In the genomic region with DNA sequence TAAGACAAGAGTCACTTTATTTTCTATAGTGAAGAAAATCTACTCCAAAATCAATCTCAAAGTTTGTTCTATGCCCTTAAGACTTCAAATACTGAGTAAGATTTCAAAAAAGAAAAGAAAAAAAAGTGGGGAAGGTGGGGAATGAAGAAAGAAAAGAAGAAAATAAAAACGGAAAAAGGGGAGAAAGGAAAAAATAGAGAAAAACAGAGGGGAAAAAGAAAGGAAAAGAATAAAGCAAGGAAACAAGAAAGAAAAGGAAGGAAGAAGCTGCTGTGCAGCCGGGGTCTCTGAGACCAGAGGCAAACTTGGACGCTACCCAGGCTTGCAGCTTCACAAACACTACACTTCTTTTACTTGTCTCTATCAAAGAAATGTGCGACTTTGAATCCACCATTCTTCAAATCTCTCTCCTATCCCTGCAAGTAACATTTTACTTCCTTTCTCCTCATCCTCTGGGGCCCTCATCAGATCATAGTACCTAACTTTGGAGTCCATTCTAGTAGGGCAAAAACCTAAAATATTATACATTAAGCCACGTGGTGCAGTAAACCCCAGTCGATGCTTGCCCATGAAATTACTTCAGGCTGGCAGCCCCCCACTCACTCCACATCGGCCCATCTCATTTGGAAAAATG, we compare ENCODE assay signal across 10 cellular contexts.
DNase-seq lines count a peak whose midpoint lies in the region; TF ChIP-seq lines count a peak whose summit lies in the region.
"Had no signal": no experiment of that assay in that cellular context is flagged by ENCODE, and none has a peak within 500 bp of the region (broad histone marks: within the 10 kb centered on the region; RNA-seq: fewer than 3 reads in every experiment).

No MANE protein-coding gene starts in this region.

- H3K9me3 ChIP-seq in Caco-2 (no peaks in the 10 kb centered on the region), OCI-LY7 (ENCODE audit: low read length) (no peaks in the 10 kb centered on the region), neuron (ENCODE audit: low read length) (no peaks in the 10 kb centered on the region), vagina (no peaks in the 10 kb centered on the region)
- H3K9me3 ChIP-seq in effector memory CD4-positive, alpha-beta T cell (ENCODE audit: control insufficient read depth, low read length) = no peaks in the 10 kb centered on the region

- peaks cover 13% of the 10 kb centered on the region for H4K20me1 ChIP-seq in OCI-LY7 (ENCODE audit: insufficient read depth, low read length)

- H3K36me3 Mint-ChIP-seq in Caco-2 (ENCODE audit: insufficient read depth, unreplicated experiment) = peaks cover 5% of the 10 kb centered on the region

- H3K4me1 Mint-ChIP-seq in Caco-2 (ENCODE audit: low read depth, unreplicated experiment) = peaks cover 36% of the 10 kb centered on the region

- peak overlapping the region; percentile 37; the same call in 1 of the 2 replicates for H3K4me2 ChIP-seq in OCI-LY7 (ENCODE audit: low read length)

- H3K27ac ChIP-seq in OCI-LY7 (ENCODE audit: low read depth, low read length, poor library complexity, severe bottlenecking) = no peak overlapping the region
- H3K27ac ChIP-seq in effector memory CD4-positive, alpha-beta T cell (ENCODE audit: insufficient read depth, low read length, poor library complexity, severe bottlenecking) = peak overlapping the region; percentile 43
- H3K27ac ChIP-seq in RWPE1 = no peak overlapping the region
- H3K27ac ChIP-seq in vagina = no peak overlapping the region
- H3K27ac ChIP-seq: epithelial cell of prostate had no signal

- BruUV-seq in Caco-2 (replicated peaks; lab: Mats Ljungman, UMichigan) = no TSS peak
- BruUV-seq in OCI-LY7 (replicated peaks; lab: Mats Ljungman, UMichigan) = no TSS peak

- H3K4me3 Mint-ChIP-seq in Caco-2 (ENCODE audit: unreplicated experiment) = peak overlapping the region; percentile 93

- H3K27me3 ChIP-seq in Caco-2 (replicated peaks; ENCODE audit: control insufficient read depth, insufficient read depth, low read length) (no peaks in the 10 kb centered on the region), neuron (ENCODE audit: insufficient read depth, low read length) (no peaks in the 10 kb centered on the region), vagina (no peaks in the 10 kb centered on the region)
- H3K27me3 ChIP-seq in effector memory CD4-positive, alpha-beta T cell (replicated peaks; ENCODE audit: control insufficient read depth, insufficient read depth, low read length, poor library complexity, severe bottlenecking) = no peaks in the 10 kb centered on the region

- CTCF ChIA-PET in Caco-2 (lab: Charles Lee) = interaction anchor here (1.7 kb wide), 1 partner anchor 349 kb away, joined by 4 read pairs; no protein-coding TSS in a partner anchor
- CTCF ChIA-PET in OCI-LY7 (lab: Charles Lee; ENCODE audit: unreplicated experiment) = no interaction called here
- CTCF ChIA-PET in RWPE1 (lab: Yijun Ruan, JAX) = no interaction called here

- H3K27me3 Mint-ChIP-seq in Caco-2 (ENCODE audit: insufficient read depth, unreplicated experiment) = no peaks in the 10 kb centered on the region

- TF ChIP-seq CTCF in Caco-2 (IDR thresholded peaks at IDR 0.05; ENCODE audit: insufficient read depth in 1 of 2, low read depth in 1 of 2, low read length in 1 of 2, severe bottlenecking in 1 of 2, unreplicated experiment in 1 of 2) = no peak
- no peak for TF ChIP-seq CTCF in OCI-LY7 (conservative IDR thresholded peaks at IDR 0.05; ENCODE audit: low read length)
- no peak for TF ChIP-seq CTCF in RWPE1 (conservative IDR thresholded peaks at IDR 0.05; ENCODE audit: low read depth)
- TF ChIP-seq CTCF in vagina (IDR thresholded peaks at IDR 0.05) = no peak

- peak overlapping the region; percentile 91 for H3K27ac Mint-ChIP-seq in Caco-2 (ENCODE audit: unreplicated experiment)

- no peaks in the 10 kb centered on the region for H3K9me2 ChIP-seq in OCI-LY7 (ENCODE audit: insufficient read depth, low read length)

- no peak overlapping the region for H2AFZ ChIP-seq in OCI-LY7 (ENCODE audit: low read length)
- H2AFZ ChIP-seq in neuron (ENCODE audit: low read depth, low read length) = no peak overlapping the region

- H3K4me3 ChIP-seq in Caco-2 (ENCODE audit: low read depth, low read length) (peak overlapping the region; percentile 47), OCI-LY7 (ENCODE audit: low read depth, low read length, poor library complexity, severe bottlenecking) (no peak overlapping the region), neuron (ENCODE audit: low read length) (peak overlapping the region; percentile 54), vagina (no peak overlapping the region)
- H3K4me3 ChIP-seq in effector memory CD4-positive, alpha-beta T cell (ENCODE audit: insufficient read depth, low read depth, low read length, poor library complexity, severe bottlenecking) = peak overlapping the region; percentile 44

- H3K9me3 Mint-ChIP-seq in Caco-2 (ENCODE audit: unreplicated experiment) = no peaks in the 10 kb centered on the region

- H3K36me3 ChIP-seq in Caco-2 (ENCODE audit: control insufficient read depth, insufficient read depth, low read length) (no peaks in the 10 kb centered on the region), OCI-LY7 (ENCODE audit: insufficient read depth, low read length) (no peaks in the 10 kb centered on the region), neuron (ENCODE audit: insufficient read depth, low read length) (no peaks in the 10 kb centered on the region), vagina (no peaks in the 10 kb centered on the region)
- H3K36me3 ChIP-seq in effector memory CD4-positive, alpha-beta T cell (ENCODE audit: control insufficient read depth, insufficient read depth, low read length) = peaks cover 3% of the 10 kb centered on the region

- DNase-seq in Caco-2 = no peak
- DNase-seq in OCI-LY7 (ENCODE audit: low spot score) = no peak
- DNase-seq in effector memory CD4-positive, alpha-beta T cell = no peak
- DNase-seq in RWPE1 (ENCODE audit: low spot score) = no peak
- no peak for DNase-seq in NCI-H187 (lab: John Stamatoyannopoulos, UW)
- DNase-seq in vagina (ENCODE audit: extremely low spot score in 2 of 2) = no peak
- DNase-seq in activated CD8-positive, alpha-beta memory T cell treated with anti-CD3 and anti-CD28 coated beads, Interleukin-2, amount 50 U/mL, for 48 hours = no peak
- DNase-seq: activated gamma-delta T cell treated with Interleukin-2 at 50 U/mL for 16 hours had no signal

- H3K79me2 ChIP-seq in OCI-LY7 (ENCODE audit: insufficient read depth, low read depth, low read length) = no peaks in the 10 kb centered on the region

- intact Hi-C loops in Caco-2 (cut with micrococcal nuclease; ENCODE audit: unreplicated experiment) = loop anchor here (1.0 to 5.0 kb wide), 6 partner anchors 49 to 296 kb away; no protein-coding TSS in a partner anchor
- intact Hi-C loops in OCI-LY7 (cut with micrococcal nuclease; ENCODE audit: unreplicated experiment) = no loop called here
- intact Hi-C loops in vagina (cut with DNase I) = loop anchor here (10.0 kb wide), 1 partner anchor 589 kb away; no protein-coding TSS in a partner anchor

- peaks cover 26% of the 10 kb centered on the region for H3K4me1 ChIP-seq in Caco-2
- no peaks in the 10 kb centered on the region for H3K4me1 ChIP-seq in OCI-LY7 (ENCODE audit: insufficient read depth, low read length, poor library complexity, severe bottlenecking)
- H3K4me1 ChIP-seq in effector memory CD4-positive, alpha-beta T cell (ENCODE audit: control insufficient read depth, insufficient read depth, low read length, poor library complexity, severe bottlenecking) = peaks cover 17% of the 10 kb centered on the region
- H3K4me1 ChIP-seq in neuron (ENCODE audit: insufficient read depth, low read length) = peaks cover 37% of the 10 kb centered on the region
- peaks cover 18% of the 10 kb centered on the region for H3K4me1 ChIP-seq in vagina

- POLR2A ChIA-PET in Caco-2 (lab: Charles Lee) (interaction anchor here (1.0 kb wide), 1 partner anchor 59 kb away, joined by 10 read pairs; no protein-coding TSS in a partner anchor), OCI-LY7 (lab: Charles Lee) (interaction anchor here (0.6 to 1.2 kb wide), 2 partner anchors 12 to 276 kb away, joined by 4 to 5 read pairs; no protein-coding TSS in a partner anchor), RWPE1 (lab: Yijun Ruan, JAX; ENCODE audit: low non-redundant PET) (no interaction called here)

- TF ChIP-seq POLR2A in vagina (IDR thresholded peaks at IDR 0.05) = no peak

Comparison
In these comparisons a context has a peak if more than half of its experiments do, and no peak if none do; other contexts are left out.
1. H3K4me3 ChIP-seq: peak in Caco-2 (single experiment), effector memory CD4-positive, alpha-beta T cell (single experiment) and neuron (single experiment); none in OCI-LY7 (single experiment) and vagina (0 of 2).